In the genomic region with DNA sequence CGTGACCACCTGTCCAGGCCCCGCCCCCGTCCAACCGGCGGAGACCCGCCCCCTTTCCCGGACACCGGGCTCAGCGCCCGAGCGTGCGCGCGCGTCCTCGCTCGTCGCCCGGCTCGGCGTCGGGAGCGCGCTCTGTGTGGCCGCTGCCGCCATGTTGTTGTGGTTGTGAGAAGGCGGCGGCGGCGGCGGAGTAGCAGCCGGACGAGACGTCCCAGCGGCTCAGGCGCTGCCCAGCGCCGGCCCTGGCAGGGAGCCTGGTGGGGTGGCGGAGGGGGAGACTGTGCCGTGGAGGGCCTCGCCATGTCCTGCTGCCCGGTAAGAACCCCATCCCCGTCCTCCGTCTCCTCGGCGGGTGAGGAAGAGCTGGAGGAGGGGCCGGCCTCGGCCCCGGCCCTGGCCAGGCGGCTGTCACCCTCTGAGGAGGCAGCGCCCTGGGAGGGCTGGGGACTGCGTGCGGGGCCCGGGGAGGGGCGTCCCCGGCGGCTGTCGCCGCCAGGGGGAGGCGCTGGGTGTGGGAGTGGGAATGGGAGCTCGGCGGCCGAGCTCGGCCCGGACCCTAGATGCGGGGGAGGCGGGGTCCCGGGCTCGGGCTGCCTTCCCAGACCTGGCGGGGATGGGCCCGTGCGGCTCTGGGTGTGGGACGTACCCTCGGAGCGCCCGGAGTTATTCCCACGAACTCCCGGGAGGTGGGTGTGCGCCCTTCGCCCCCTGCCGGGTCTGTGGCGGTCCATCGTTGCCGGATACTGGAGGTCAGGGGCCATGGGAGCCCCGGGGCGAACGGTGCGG, we compare ENCODE assay signal across 1 cellular context.
TF ChIP-seq lines count a peak whose summit lies in the region.

Gene MTMR3, plus strand, starts transcription at position 130 of the 786 bp plus-strand sequence. CDS start 87,886 bp downstream, outside the sequence.

TF ChIP-seq in HepG2, 621 proteins besides CTCF, POLR2A, EP300 and RAD21 (continued from another document and continues in another):
- TF ChIP-seq CERS6 (CRISPR knock-in tag; IDR thresholded peaks at IDR 0.05) (no peak), KMT2B (CRISPR knock-in tag; IDR thresholded peaks at IDR 0.05) (peak; percentile 65; the same call in 1 of the 2 replicates), ZNF598 (CRISPR knock-in tag; IDR thresholded peaks at IDR 0.05; ENCODE audit: borderline replicate concordance) (no peak), GATAD2A (CRISPR knock-in tag; IDR thresholded peaks at IDR 0.05) (0 out of 2 replicates have a peak, but pooled peaks have one; percentile 28), ZNF841 (CRISPR knock-in tag; IDR thresholded peaks at IDR 0.05; ENCODE audit: borderline replicate concordance) (no peak), KLF9 (CRISPR knock-in tag; IDR thresholded peaks at IDR 0.05; ENCODE audit: low read depth) (no peak), PAF1 (CRISPR knock-in tag; IDR thresholded peaks at IDR 0.05) (no peak), ZFP36L1 (CRISPR knock-in tag; IDR thresholded peaks at IDR 0.05) (no peak), ZNF616 (CRISPR knock-in tag; IDR thresholded peaks at IDR 0.05; ENCODE audit: low read depth) (no peak), FOXA3 (CRISPR knock-in tag; IDR thresholded peaks at IDR 0.05) (0 out of 2 replicates have a peak, but pooled peaks have one; percentile 28), ZNF839 (CRISPR knock-in tag; IDR thresholded peaks at IDR 0.05; ENCODE audit: borderline replicate concordance) (no peak), ZNF24 (IDR thresholded peaks at IDR 0.05) (no peak), ZNF230 (CRISPR knock-in tag; IDR thresholded peaks at IDR 0.05) (no peak), ZNF34 (CRISPR knock-in tag; IDR thresholded peaks at IDR 0.05; ENCODE audit: borderline replicate concordance) (no peak), ZNF678 (CRISPR knock-in tag; IDR thresholded peaks at IDR 0.05) (peak; percentile 32; the same call in 1 of the 2 replicates), ZSCAN20 (CRISPR knock-in tag; IDR thresholded peaks at IDR 0.05; ENCODE audit: borderline replicate concordance) (no peak), CHD2 (IDR thresholded peaks at IDR 0.05; ENCODE audit: low read depth, low read length) (no peak), SRSF9 (IDR thresholded peaks at IDR 0.05; ENCODE audit: borderline replicate concordance, insufficient read depth, low read depth, low read length, poor library complexity, severe bottlenecking) (no peak), KDM5A (IDR thresholded peaks at IDR 0.05; ENCODE audit: borderline replicate concordance, low read length) (peak; percentile 60; the same call in 1 of the 2 replicates), ZNF256 (CRISPR knock-in tag; conservative IDR thresholded peaks at IDR 0.05) (no peak), DNMT3B (CRISPR knock-in tag; conservative IDR thresholded peaks at IDR 0.05) (no peak), CBX1 (IDR thresholded peaks at IDR 0.05; ENCODE audit: low read depth) (no peak), ZXDC (CRISPR knock-in tag; IDR thresholded peaks at IDR 0.05) (no peak), MYNN (CRISPR knock-in tag; IDR thresholded peaks at IDR 0.05; ENCODE audit: low read depth) (no peak), TOE1 (CRISPR knock-in tag; IDR thresholded peaks at IDR 0.05) (no peak), MAF1 (CRISPR knock-in tag; IDR thresholded peaks at IDR 0.05; ENCODE audit: borderline replicate concordance) (0 out of 2 replicates have a peak, but pooled peaks have one; percentile 59), CAMTA2 (CRISPR knock-in tag; IDR thresholded peaks at IDR 0.05; ENCODE audit: borderline replicate concordance) (no peak), NCOA5 (CRISPR knock-in tag; IDR thresholded peaks at IDR 0.05) (no peak), ZNF563 (CRISPR knock-in tag; IDR thresholded peaks at IDR 0.05) (0 out of 2 replicates have a peak, but pooled peaks have one; percentile 51), ZSCAN9 (CRISPR knock-in tag; IDR thresholded peaks at IDR 0.05; ENCODE audit: borderline replicate concordance) (no peak), SOX13 (IDR thresholded peaks at IDR 0.05) (no peak), SOX13 (CRISPR knock-in tag; conservative IDR thresholded peaks at IDR 0.05 in 1 of 2, IDR thresholded peaks at IDR 0.05 in 1 of 2) (no peak)
- TF ChIP-seq, protein P1, sequence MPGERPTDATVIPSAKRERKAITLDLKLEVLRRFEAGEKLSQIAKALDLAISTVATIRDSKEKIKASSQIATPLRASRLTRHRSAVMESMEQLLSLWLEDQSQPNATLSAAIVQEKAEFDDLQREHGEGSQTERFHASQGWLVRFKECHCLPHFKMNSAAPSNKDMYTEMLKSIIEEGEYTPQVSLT (CRISPR knock-in tag; IDR thresholded peaks at IDR 0.05; ENCODE audit: borderline replicate concordance, low read depth) = no peak
- TF ChIP-seq, protein P2, sequence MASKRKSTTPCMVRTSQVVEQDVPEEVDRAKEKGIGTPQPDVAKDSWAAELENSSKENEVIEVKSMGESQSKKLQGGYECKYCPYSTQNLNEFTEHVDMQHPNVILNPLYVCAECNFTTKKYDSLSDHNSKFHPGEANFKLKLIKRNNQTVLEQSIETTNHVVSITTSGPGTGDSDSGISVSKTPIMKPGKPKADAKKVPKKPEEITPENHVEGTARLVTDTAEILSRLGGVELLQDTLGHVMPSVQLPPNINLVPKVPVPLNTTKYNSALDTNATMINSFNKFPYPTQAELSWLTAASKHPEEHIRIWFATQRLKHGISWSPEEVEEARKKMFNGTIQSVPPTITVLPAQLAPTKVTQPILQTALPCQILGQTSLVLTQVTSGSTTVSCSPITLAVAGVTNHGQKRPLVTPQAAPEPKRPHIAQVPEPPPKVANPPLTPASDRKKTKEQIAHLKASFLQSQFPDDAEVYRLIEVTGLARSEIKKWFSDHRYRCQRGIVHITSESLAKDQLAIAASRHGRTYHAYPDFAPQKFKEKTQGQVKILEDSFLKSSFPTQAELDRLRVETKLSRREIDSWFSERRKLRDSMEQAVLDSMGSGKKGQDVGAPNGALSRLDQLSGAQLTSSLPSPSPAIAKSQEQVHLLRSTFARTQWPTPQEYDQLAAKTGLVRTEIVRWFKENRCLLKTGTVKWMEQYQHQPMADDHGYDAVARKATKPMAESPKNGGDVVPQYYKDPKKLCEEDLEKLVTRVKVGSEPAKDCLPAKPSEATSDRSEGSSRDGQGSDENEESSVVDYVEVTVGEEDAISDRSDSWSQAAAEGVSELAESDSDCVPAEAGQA (IDR thresholded peaks at IDR 0.05; ENCODE audit: low read depth) = peak; percentile 56; the same call in 1 of the 2 replicates
- TF ChIP-seq, protein P2 (CRISPR knock-in tag; IDR thresholded peaks at IDR 0.05; ENCODE audit: borderline replicate concordance) = no peak; the same call in 1 of the 2 replicates
- TF ChIP-seq, protein P3, sequence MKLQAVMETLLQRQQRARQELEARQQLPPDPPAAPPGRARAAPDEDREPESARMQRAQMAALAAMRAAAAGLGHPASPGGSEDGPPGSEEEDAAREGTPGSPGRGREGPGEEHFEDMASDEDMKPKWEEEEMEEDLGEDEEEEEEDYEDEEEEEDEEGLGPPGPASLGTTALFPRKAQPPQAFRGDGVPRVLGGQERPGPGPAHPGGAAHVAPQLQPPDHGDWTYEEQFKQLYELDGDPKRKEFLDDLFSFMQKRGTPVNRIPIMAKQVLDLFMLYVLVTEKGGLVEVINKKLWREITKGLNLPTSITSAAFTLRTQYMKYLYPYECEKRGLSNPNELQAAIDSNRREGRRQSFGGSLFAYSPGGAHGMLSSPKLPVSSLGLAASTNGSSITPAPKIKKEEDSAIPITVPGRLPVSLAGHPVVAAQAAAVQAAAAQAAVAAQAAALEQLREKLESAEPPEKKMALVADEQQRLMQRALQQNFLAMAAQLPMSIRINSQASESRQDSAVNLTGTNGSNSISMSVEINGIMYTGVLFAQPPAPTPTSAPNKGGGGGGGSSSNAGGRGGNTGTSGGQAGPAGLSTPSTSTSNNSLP (IDR thresholded peaks at IDR 0.05; ENCODE audit: low read depth, low read length) = no peak
- TF ChIP-seq, protein P4, sequence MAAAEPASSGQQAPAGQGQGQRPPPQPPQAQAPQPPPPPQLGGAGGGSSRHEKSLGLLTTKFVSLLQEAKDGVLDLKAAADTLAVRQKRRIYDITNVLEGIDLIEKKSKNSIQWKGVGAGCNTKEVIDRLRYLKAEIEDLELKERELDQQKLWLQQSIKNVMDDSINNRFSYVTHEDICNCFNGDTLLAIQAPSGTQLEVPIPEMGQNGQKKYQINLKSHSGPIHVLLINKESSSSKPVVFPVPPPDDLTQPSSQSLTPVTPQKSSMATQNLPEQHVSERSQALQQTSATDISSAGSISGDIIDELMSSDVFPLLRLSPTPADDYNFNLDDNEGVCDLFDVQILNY (CRISPR knock-in tag; conservative IDR thresholded peaks at IDR 0.05) = no peak
- TF ChIP-seq, protein P5, sequence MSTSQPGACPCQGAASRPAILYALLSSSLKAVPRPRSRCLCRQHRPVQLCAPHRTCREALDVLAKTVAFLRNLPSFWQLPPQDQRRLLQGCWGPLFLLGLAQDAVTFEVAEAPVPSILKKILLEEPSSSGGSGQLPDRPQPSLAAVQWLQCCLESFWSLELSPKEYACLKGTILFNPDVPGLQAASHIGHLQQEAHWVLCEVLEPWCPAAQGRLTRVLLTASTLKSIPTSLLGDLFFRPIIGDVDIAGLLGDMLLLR (CRISPR knock-in tag; IDR thresholded peaks at IDR 0.05) = no peak
- TF ChIP-seq, protein P6, sequence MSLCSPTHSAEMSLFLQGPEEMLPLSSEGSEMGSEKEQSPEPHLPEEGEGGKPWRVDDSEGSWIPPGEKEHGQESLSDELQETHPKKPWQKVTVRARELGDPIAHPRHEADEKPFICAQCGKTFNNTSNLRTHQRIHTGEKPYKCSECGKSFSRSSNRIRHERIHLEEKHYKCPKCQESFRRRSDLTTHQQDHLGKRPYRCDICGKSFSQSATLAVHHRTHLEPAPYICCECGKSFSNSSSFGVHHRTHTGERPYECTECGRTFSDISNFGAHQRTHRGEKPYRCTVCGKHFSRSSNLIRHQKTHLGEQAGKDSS (CRISPR knock-in tag; IDR thresholded peaks at IDR 0.05; ENCODE audit: borderline replicate concordance, low read depth) = peak; percentile 18; the same call in 1 of the 2 replicates
- TF ChIP-seq, protein P7, sequence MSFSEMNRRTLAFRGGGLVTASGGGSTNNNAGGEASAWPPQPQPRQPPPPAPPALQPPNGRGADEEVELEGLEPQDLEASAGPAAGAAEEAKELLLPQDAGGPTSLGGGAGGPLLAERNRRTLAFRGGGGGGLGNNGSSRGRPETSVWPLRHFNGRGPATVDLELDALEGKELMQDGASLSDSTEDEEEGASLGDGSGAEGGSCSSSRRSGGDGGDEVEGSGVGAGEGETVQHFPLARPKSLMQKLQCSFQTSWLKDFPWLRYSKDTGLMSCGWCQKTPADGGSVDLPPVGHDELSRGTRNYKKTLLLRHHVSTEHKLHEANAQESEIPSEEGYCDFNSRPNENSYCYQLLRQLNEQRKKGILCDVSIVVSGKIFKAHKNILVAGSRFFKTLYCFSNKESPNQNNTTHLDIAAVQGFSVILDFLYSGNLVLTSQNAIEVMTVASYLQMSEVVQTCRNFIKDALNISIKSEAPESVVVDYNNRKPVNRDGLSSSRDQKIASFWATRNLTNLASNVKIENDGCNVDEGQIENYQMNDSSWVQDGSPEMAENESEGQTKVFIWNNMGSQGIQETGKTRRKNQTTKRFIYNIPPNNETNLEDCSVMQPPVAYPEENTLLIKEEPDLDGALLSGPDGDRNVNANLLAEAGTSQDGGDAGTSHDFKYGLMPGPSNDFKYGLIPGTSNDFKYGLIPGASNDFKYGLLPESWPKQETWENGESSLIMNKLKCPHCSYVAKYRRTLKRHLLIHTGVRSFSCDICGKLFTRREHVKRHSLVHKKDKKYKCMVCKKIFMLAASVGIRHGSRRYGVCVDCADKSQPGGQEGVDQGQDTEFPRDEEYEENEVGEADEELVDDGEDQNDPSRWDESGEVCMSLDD (CRISPR knock-in tag; IDR thresholded peaks at IDR 0.05; ENCODE audit: borderline replicate concordance) = no peak
